ENCODE assay signal across 15 cellular contexts in the genomic region with DNA sequence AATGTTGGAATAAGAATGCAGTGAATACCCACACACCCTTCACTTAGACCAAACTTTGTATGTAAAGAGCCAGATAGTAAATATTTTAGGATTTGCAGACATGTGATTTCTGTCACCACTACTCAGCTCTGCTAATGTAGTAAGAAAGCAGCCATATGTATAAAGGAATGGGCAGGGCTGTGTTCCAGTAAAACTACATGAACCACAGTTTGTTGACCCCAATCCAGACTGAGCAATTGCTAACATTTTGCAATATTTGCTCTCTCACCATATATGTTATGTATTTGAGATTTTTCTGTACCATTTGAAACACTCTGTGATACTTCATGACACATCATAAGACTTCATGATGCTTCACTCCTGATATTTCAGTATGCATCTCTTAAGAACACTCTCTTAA. TPM values are rescaled to one million over a fixed set of nuclear protein-coding genes. Genes with fewer than 3 reads are reported as not detected.
A peak's percentile ranks its signal among the peaks of the same experiment; 100 is the strongest.
DNase-seq lines count a peak whose midpoint lies in the region; ATAC-seq and TF ChIP-seq lines count a peak whose summit lies in the region.
"Had no signal": no experiment of that assay in that cellular context is flagged by ENCODE, and none has a peak within 500 bp of the region (broad histone marks: within the 10 kb centered on the region; RNA-seq: fewer than 3 reads in every experiment).

No MANE protein-coding gene starts in this region.

- ATAC-seq in right lobe of liver (peak; percentile 24 to 65 (median 61)), GM19395 (IDR thresholded peaks at IDR 0.05; ENCODE audit: unreplicated experiment) (no peak)
- ATAC-seq: GM23338, HCT116 had no signal

- intact Hi-C loops in right lobe of liver (cut with DNase I): no loop called here

- no peak for TF ChIP-seq CTCF in right lobe of liver (IDR thresholded peaks at IDR 0.05)

- TF ChIP-seq POLR2A in right lobe of liver (IDR thresholded peaks at IDR 0.05): no peak

- peak; percentile 63 for DNase-seq in adipocyte (ENCODE audit: low read depth)
- peak; percentile 8 for DNase-seq in fibroblast of peridontal ligament (ENCODE audit: extremely low read depth)
- DNase-seq in right lobe of liver: no peak
- DNase-seq in NCI-H2196 (lab: John Stamatoyannopoulos, UW; ENCODE audit: unreplicated experiment): no peak
- no peak for DNase-seq in medulla oblongata (ENCODE audit: extremely low spot score)
- DNase-seq: C1 segment of cervical spinal cord; Calu3; CD4-positive, alpha-beta memory T cell; COR-L47; DMS53; DND-41; H9 had no signal

- no peak overlapping the region for H3K9ac ChIP-seq in adipocyte (ENCODE audit: low read length)

- H3K27me3 ChIP-seq in adipocyte (replicated peaks; ENCODE audit: control insufficient read depth, insufficient read depth, low read length): no peaks in the 10 kb centered on the region
- H3K27me3 ChIP-seq in right lobe of liver: no peaks in the 10 kb centered on the region

- no peaks in the 10 kb centered on the region for H3K9me3 ChIP-seq in adipocyte (ENCODE audit: control insufficient read depth, low read length)
- no peaks in the 10 kb centered on the region for H3K9me3 ChIP-seq in right lobe of liver

- H3K36me3 ChIP-seq in adipocyte (ENCODE audit: control insufficient read depth, insufficient read depth, low read length, severe bottlenecking): peaks cover 9% of the 10 kb centered on the region
- no peaks in the 10 kb centered on the region for H3K36me3 ChIP-seq in right lobe of liver

- H3K4me1 ChIP-seq in adipocyte (ENCODE audit: control insufficient read depth, insufficient read depth, low read length): no peaks in the 10 kb centered on the region
- H3K4me1 ChIP-seq in right lobe of liver: no peaks in the 10 kb centered on the region

- H3K4me3 ChIP-seq in adipocyte (ENCODE audit: low read length): no peak overlapping the region
- H3K4me3 ChIP-seq in right lobe of liver: no peak overlapping the region
- H3K4me3 ChIP-seq: GM23338 had no signal

- no peak overlapping the region for H3K27ac ChIP-seq in right lobe of liver

RNA-seq across cellular contexts. Expression of a gene that starts 32.0 kb away (rescaled TPM):
- total RNA-seq in right lobe of liver: 10 to 100 TPM; 21.2 to 67.5 (median 35.8) TPM

RNA-seq across cellular contexts. Expression of a gene that starts 32.4 kb away (rescaled TPM):
- total RNA-seq in right lobe of liver: 10 to 100 TPM in 2 of 6 experiments, 1 to 10 TPM in 4; 5.5 to 16.3 (median 7.3) TPM

Comparison
In these comparisons a context has a peak if more than half of its experiments do, and no peak if none do; other contexts are left out.
1. DNase-seq: peak in adipocyte (single experiment) and fibroblast of peridontal ligament (single experiment); none in right lobe of liver (0 of 3), NCI-H2196 (single experiment) and medulla oblongata (single experiment).